9 cellular contexts compared by ENCODE assay signal in genomic region chr6:35302604-35303218, GRCh38. TPM values are rescaled to one million over a fixed set of nuclear protein-coding genes. Genes with fewer than 3 reads are reported as not detected.
DNase-seq lines count a peak whose midpoint lies in the region; ATAC-seq, FAIRE-seq and TF ChIP-seq lines count a peak whose summit lies in the region.
"Had no signal": no experiment of that assay in that cellular context is flagged by ENCODE, and none has a peak within 500 bp of the region (broad histone marks: within the 10 kb centered on the region; RNA-seq: fewer than 3 reads in every experiment).

No MANE protein-coding gene starts in this region.

- no peaks in the 10 kb centered on the region for H3K27me3 ChIP-seq in keratinocyte (ENCODE audit: control insufficient read depth, extremely low read depth, insufficient read depth, low read length)

- peak; percentile 81 for FAIRE-seq in keratinocyte (lab: Jason Lieb, UNC)

- H4K20me1 ChIP-seq in keratinocyte (ENCODE audit: control insufficient read depth, extremely low read depth, insufficient read depth, low read length) = no peaks in the 10 kb centered on the region

- peak; percentile 13 for DNase-seq in DMS153 treated with DMSO at 0.1 percent for 48 hours (lab: John Stamatoyannopoulos, UW; ENCODE audit: unreplicated experiment)
- DNase-seq in DMS153 (lab: John Stamatoyannopoulos, UW) = no peak
- peak; percentile 39 for DNase-seq in SIG-M5 (lab: John Stamatoyannopoulos, UW)
- peak; percentile 88 for DNase-seq in activated gamma-delta T cell treated with Interleukin-2 at 50 U/mL for 16 hours
- peak; percentile 58 for DNase-seq in keratinocyte (ENCODE audit: low read depth, low spot score)
- peak; percentile 63 to 84 (median 76) for DNase-seq in stimulated activated CD4-positive, alpha-beta T cell treated with anti-CD3 and anti-CD28 coated beads, TNF-alpha, amount 100 ng/mL, for 4 hours (ENCODE audit: low read depth in 3 of 3)
- DNase-seq in G401 (ENCODE audit: low spot score) = no peak

- peak; percentile 62 for ATAC-seq in HG03097 (IDR thresholded peaks at IDR 0.05; ENCODE audit: low FRiP score, unreplicated experiment)

- H2AFZ ChIP-seq in keratinocyte (ENCODE audit: control insufficient read depth, low read length) = peak overlapping the region; percentile 77

- peaks cover 0 to 14% of the 10 kb centered on the region in 2 experiments for H3K36me3 ChIP-seq in keratinocyte (ENCODE audit: control insufficient read depth in 2 of 2, extremely low read depth in 1 of 2, insufficient read depth in 2 of 2, low read length in 2 of 2)

- dilution Hi-C loops in keratinocyte (cut with MboI; ENCODE audit: extremely low pct_ligation_motif_present, low sequenced_read_pairs) = no loop called here

- H3K4me3 ChIP-seq in keratinocyte (ENCODE audit: control insufficient read depth in 2 of 3, extremely low read depth in 1 of 3, insufficient read depth in 2 of 3, low read depth in 1 of 3, low read length in 3 of 3) = peak overlapping the region; percentile 15 to 66 (median 42)

- no peaks in the 10 kb centered on the region for H3K9me1 ChIP-seq in keratinocyte (ENCODE audit: control insufficient read depth, extremely low read depth, insufficient read depth, low read length)

- peaks cover 33% of the 10 kb centered on the region for H3K79me2 ChIP-seq in keratinocyte (ENCODE audit: control insufficient read depth, insufficient read depth, low read length)

- H3K9ac ChIP-seq in keratinocyte (ENCODE audit: control insufficient read depth, extremely low read depth, insufficient read depth, low read length) = peak overlapping the region; percentile 78

- H3K4me1 ChIP-seq in keratinocyte (ENCODE audit: control insufficient read depth, extremely low read depth, insufficient read depth, low read length) = peaks cover 43% of the 10 kb centered on the region

- in situ Hi-C loops in G401 (cut with HindIII; ENCODE audit: low sequenced_read_pairs) = no loop called here

- TF ChIP-seq CTCF in keratinocyte (optimal IDR thresholded peaks at IDR 0.05 in 1 of 3, IDR thresholded peaks at IDR 0.05 in 1 of 3, conservative IDR thresholded peaks at IDR 0.05 in 1 of 3; ENCODE audit: extremely low read depth in 1 of 3, insufficient read depth in 2 of 3, low read length in 3 of 3) = no peak

- H3K4me2 ChIP-seq in keratinocyte (ENCODE audit: control insufficient read depth, extremely low read depth, insufficient read depth, low read depth, low read length) = peak overlapping the region; percentile 76

- H3K9me3 ChIP-seq in keratinocyte (ENCODE audit: control insufficient read depth, low read depth, low read length) = no peaks in the 10 kb centered on the region

- H3K27ac ChIP-seq in keratinocyte (ENCODE audit: control insufficient read depth, insufficient read depth, low read length) = peak overlapping the region; percentile 87
- H3K27ac ChIP-seq: 22Rv1 had no signal

RNA-seq across cellular contexts. Expression of gene DEF6, which starts 5.1 kb away (rescaled TPM):
- 12.4 to 17.4 TPM (median 17.3 TPM) in 3 replicates for polyA plus RNA-seq in keratinocyte
- 9.1 TPM for polyA plus RNA-seq in keratinocyte (2011; ENCODE audit: low read depth)
- polyA plus RNA-seq in keratinocyte (2011; cell fraction: cytosol; rRNA removed) = 6.4 and 10.8 TPM in 2 replicates
- polyA plus RNA-seq in keratinocyte (2011; cell fraction: nucleus; rRNA removed) = 22.6 and 34.0 TPM in 2 replicates
- 12.0 and 15.8 TPM in 2 replicates for polyA plus RNA-seq in keratinocyte (2012; ENCODE audit: low replicate concordance)
- 8.1 to 13.7 TPM (median 12.6 TPM) in 3 replicates for polyA minus RNA-seq in keratinocyte
- polyA minus RNA-seq in keratinocyte (2011; cell fraction: cytosol; rRNA and poly(A)+ RNA removed) = 15.9 TPM
- 13.2 and 17.5 TPM in 2 replicates for polyA minus RNA-seq in keratinocyte (2011; cell fraction: nucleus; rRNA and poly(A)+ RNA removed)
- total RNA-seq in G401 (2014; rRNA removed; shearing (Covaris generic)) = 11.3 and 12.6 TPM in 2 replicates

RNA-seq across cellular contexts. Expression of gene PPARD, which starts 39.6 kb away (rescaled TPM):
- polyA plus RNA-seq in keratinocyte = 15.1 to 24.4 TPM (median 20.6 TPM) in 3 replicates
- 11.1 TPM for polyA plus RNA-seq in keratinocyte (2011; ENCODE audit: low read depth)
- polyA plus RNA-seq in keratinocyte (2011; cell fraction: cytosol; rRNA removed) = 17.4 and 22.7 TPM in 2 replicates
- polyA plus RNA-seq in keratinocyte (2011; cell fraction: nucleus; rRNA removed) = 30.6 and 39.0 TPM in 2 replicates
- 31.1 and 48.5 TPM in 2 replicates for polyA plus RNA-seq in keratinocyte (2012; ENCODE audit: low replicate concordance)
- 28.7 to 66.9 TPM (median 29.2 TPM) in 3 replicates for polyA minus RNA-seq in keratinocyte
- 21.1 TPM for polyA minus RNA-seq in keratinocyte (2011; cell fraction: cytosol; rRNA and poly(A)+ RNA removed)
- polyA minus RNA-seq in keratinocyte (2011; cell fraction: nucleus; rRNA and poly(A)+ RNA removed) = 16.0 and 19.2 TPM in 2 replicates
- 2.8 and 4.2 TPM in 2 replicates for total RNA-seq in G401 (2014; rRNA removed; shearing (Covaris generic))

RNA-seq across cellular contexts. Expression of gene ZNF76, which starts 43.2 kb away (rescaled TPM):
- polyA plus RNA-seq in keratinocyte = 7.2 to 11.5 TPM (median 7.6 TPM) in 3 replicates
- 3.7 TPM for polyA plus RNA-seq in keratinocyte (2011; ENCODE audit: low read depth)
- 5.8 and 7.7 TPM in 2 replicates for polyA plus RNA-seq in keratinocyte (2011; cell fraction: cytosol; rRNA removed)
- 22.6 and 32.4 TPM in 2 replicates for polyA plus RNA-seq in keratinocyte (2011; cell fraction: nucleus; rRNA removed)
- 6.7 and 7.8 TPM in 2 replicates for polyA plus RNA-seq in keratinocyte (2012; ENCODE audit: low replicate concordance)
- 8.9 to 18.2 TPM (median 16.5 TPM) in 3 replicates for polyA minus RNA-seq in keratinocyte
- 10.7 TPM for polyA minus RNA-seq in keratinocyte (2011; cell fraction: cytosol; rRNA and poly(A)+ RNA removed)
- polyA minus RNA-seq in keratinocyte (2011; cell fraction: nucleus; rRNA and poly(A)+ RNA removed) = 9.7 and 10.9 TPM in 2 replicates
- 18.6 and 26.0 TPM in 2 replicates for total RNA-seq in G401 (2014; rRNA removed; shearing (Covaris generic))

Comparison
In these comparisons a context has a peak if more than half of its experiments do, and no peak if none do; other contexts are left out.
1. DNase-seq: peak in DMS153 treated with DMSO at 0.1 percent for 48 hours (single experiment), SIG-M5 (single experiment), activated gamma-delta T cell treated with Interleukin-2 at 50 U/mL for 16 hours (single experiment), keratinocyte (single experiment) and stimulated activated CD4-positive, alpha-beta T cell treated with anti-CD3 and anti-CD28 coated beads, TNF-alpha, amount 100 ng/mL, for 4 hours (3 of 3); none in DMS153 (single experiment) and G401 (single experiment).